1 cellular context compared by ENCODE assay signal in the genomic region with DNA sequence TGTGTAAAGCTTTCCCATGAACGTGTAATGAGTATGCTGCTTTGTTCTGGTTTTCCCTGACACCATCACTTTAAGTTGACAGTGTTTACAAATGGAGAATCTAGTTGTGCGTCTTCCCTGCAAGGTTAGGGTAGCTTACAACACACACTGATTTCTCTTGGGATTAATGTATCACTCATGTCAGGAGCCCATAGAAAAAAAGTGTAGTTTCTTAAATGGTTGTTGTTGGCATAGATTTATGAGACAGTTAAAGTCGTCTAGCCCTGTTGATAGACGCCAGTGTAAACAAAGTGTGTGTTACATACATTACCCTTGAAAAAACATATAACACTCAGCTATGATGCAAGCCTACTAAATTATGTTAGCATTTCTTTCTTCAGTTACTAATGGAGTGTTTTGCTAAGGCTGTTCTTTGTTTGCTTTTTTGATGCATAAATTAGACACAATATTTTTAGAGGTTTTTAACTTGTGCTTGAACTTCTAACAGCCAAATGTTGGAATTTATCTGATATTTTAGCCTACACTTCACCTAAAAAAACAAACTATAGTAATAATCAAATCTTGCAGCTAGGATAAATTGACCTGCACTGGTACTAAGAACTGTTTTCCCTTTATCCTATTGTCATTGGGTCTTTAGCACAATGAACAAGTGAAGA.
TF ChIP-seq lines count a peak whose summit lies in the region.

No MANE protein-coding gene starts in this region.

TF ChIP-seq in HEK293, 187 proteins besides CTCF, POLR2A, EP300 and RAD21 (continued from another document and continues in another):
- TF ChIP-seq, protein P1, sequence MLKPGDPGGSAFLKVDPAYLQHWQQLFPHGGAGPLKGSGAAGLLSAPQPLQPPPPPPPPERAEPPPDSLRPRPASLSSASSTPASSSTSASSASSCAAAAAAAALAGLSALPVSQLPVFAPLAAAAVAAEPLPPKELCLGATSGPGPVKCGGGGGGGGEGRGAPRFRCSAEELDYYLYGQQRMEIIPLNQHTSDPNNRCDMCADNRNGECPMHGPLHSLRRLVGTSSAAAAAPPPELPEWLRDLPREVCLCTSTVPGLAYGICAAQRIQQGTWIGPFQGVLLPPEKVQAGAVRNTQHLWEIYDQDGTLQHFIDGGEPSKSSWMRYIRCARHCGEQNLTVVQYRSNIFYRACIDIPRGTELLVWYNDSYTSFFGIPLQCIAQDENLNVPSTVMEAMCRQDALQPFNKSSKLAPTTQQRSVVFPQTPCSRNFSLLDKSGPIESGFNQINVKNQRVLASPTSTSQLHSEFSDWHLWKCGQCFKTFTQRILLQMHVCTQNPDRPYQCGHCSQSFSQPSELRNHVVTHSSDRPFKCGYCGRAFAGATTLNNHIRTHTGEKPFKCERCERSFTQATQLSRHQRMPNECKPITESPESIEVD (tag by site-specific recombination; IDR thresholded peaks at IDR 0.05) = peak; percentile 100
- TF ChIP-seq, protein P2, sequence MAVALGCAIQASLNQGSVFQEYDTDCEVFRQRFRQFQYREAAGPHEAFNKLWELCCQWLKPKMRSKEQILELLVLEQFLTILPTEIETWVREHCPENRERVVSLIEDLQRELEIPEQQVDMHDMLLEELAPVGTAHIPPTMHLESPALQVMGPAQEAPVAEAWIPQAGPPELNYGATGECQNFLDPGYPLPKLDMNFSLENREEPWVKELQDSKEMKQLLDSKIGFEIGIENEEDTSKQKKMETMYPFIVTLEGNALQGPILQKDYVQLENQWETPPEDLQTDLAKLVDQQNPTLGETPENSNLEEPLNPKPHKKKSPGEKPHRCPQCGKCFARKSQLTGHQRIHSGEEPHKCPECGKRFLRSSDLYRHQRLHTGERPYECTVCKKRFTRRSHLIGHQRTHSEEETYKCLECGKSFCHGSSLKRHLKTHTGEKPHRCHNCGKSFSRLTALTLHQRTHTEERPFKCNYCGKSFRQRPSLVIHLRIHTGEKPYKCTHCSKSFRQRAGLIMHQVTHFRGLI (tag by site-specific recombination; IDR thresholded peaks at IDR 0.05) = peak; percentile 67; the same call in 1 of the 2 replicates
- TF ChIP-seq ZBTB17 (tag by site-specific recombination; IDR thresholded peaks at IDR 0.05) = peak; percentile 77
- no peak for TF ChIP-seq SALL2 (tag by site-specific recombination; IDR thresholded peaks at IDR 0.05; ENCODE audit: borderline replicate concordance)
- peak; percentile 69 for TF ChIP-seq ZNF146 (tag by site-specific recombination; IDR thresholded peaks at IDR 0.05)
- peak; percentile 42; the same call in 1 of the 2 replicates for TF ChIP-seq ZNF350 (tag by site-specific recombination; IDR thresholded peaks at IDR 0.05)
- no peak for TF ChIP-seq ZNF571 (tag by site-specific recombination; IDR thresholded peaks at IDR 0.05)
- peak; percentile 65; the same call in 1 of the 2 replicates for TF ChIP-seq KLF7 (tag by site-specific recombination; IDR thresholded peaks at IDR 0.05; ENCODE audit: borderline replicate concordance)
- peak; percentile 70; the same call in 1 of the 2 replicates for TF ChIP-seq ZSCAN16 (tag by site-specific recombination; IDR thresholded peaks at IDR 0.05)
- TF ChIP-seq, protein P3, sequence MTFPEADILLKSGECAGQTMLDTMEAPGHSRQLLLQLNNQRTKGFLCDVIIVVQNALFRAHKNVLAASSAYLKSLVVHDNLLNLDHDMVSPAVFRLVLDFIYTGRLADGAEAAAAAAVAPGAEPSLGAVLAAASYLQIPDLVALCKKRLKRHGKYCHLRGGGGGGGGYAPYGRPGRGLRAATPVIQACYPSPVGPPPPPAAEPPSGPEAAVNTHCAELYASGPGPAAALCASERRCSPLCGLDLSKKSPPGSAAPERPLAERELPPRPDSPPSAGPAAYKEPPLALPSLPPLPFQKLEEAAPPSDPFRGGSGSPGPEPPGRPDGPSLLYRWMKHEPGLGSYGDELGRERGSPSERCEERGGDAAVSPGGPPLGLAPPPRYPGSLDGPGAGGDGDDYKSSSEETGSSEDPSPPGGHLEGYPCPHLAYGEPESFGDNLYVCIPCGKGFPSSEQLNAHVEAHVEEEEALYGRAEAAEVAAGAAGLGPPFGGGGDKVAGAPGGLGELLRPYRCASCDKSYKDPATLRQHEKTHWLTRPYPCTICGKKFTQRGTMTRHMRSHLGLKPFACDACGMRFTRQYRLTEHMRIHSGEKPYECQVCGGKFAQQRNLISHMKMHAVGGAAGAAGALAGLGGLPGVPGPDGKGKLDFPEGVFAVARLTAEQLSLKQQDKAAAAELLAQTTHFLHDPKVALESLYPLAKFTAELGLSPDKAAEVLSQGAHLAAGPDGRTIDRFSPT (tag by site-specific recombination; IDR thresholded peaks at IDR 0.05) = no peak; the same call in 1 of the 2 replicates
- TF ChIP-seq ZNF221 (tag by site-specific recombination; IDR thresholded peaks at IDR 0.05; ENCODE audit: borderline replicate concordance) = peak; percentile 72; the same call in 1 of the 2 replicates
- TF ChIP-seq ZBTB20 (tag by site-specific recombination; IDR thresholded peaks at IDR 0.05) = 0 out of 2 replicates have a peak, but pooled peaks have one; percentile 21
- TF ChIP-seq BCL11B (tag by site-specific recombination; IDR thresholded peaks at IDR 0.05; ENCODE audit: low read depth) = peak; percentile 64; the same call in 1 of the 2 replicates
- no peak for TF ChIP-seq ZNF521 (tag by site-specific recombination; IDR thresholded peaks at IDR 0.05)
- TF ChIP-seq, protein P4, sequence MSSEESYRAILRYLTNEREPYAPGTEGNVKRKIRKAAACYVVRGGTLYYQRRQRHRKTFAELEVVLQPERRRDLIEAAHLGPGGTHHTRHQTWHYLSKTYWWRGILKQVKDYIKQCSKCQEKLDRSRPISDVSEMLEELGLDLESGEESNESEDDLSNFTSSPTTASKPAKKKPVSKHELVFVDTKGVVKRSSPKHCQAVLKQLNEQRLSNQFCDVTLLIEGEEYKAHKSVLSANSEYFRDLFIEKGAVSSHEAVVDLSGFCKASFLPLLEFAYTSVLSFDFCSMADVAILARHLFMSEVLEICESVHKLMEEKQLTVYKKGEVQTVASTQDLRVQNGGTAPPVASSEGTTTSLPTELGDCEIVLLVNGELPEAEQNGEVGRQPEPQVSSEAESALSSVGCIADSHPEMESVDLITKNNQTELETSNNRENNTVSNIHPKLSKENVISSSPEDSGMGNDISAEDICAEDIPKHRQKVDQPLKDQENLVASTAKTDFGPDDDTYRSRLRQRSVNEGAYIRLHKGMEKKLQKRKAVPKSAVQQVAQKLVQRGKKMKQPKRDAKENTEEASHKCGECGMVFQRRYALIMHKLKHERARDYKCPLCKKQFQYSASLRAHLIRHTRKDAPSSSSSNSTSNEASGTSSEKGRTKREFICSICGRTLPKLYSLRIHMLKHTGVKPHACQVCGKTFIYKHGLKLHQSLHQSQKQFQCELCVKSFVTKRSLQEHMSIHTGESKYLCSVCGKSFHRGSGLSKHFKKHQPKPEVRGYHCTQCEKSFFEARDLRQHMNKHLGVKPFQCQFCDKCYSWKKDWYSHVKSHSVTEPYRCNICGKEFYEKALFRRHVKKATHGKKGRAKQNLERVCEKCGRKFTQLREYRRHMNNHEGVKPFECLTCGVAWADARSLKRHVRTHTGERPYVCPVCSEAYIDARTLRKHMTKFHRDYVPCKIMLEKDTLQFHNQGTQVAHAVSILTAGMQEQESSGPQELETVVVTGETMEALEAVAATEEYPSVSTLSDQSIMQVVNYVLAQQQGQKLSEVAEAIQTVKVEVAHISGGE (tag by site-specific recombination; conservative IDR thresholded peaks at IDR 0.05; ENCODE audit: low read depth) = no peak
- TF ChIP-seq ZFP41 (tag by site-specific recombination; IDR thresholded peaks at IDR 0.05; ENCODE audit: borderline replicate concordance) = no peak
- peak; percentile 63; the same call in 1 of the 2 replicates for TF ChIP-seq ZNF501 (tag by site-specific recombination; IDR thresholded peaks at IDR 0.05)
- TF ChIP-seq GFI1B (tag by site-specific recombination; IDR thresholded peaks at IDR 0.05) = peak; percentile 91
- TF ChIP-seq, protein P5, sequence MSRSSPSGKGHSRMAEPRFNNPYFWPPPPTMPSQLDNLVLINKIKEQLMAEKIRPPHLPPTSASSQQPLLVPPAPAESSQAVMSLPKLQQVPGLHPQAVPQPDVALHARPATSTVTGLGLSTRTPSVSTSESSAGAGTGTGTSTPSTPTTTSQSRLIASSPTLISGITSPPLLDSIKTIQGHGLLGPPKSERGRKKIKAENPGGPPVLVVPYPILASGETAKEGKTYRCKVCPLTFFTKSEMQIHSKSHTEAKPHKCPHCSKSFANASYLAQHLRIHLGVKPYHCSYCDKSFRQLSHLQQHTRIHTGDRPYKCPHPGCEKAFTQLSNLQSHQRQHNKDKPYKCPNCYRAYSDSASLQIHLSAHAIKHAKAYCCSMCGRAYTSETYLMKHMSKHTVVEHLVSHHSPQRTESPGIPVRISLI (tag by site-specific recombination; IDR thresholded peaks at IDR 0.05) = peak; percentile 99
- TF ChIP-seq ZNF2 (tag by site-specific recombination; IDR thresholded peaks at IDR 0.05) = peak; percentile 97
- peak; percentile 32 for TF ChIP-seq ZNF335 (tag by site-specific recombination; conservative IDR thresholded peaks at IDR 0.05)
- TF ChIP-seq, protein P6, sequence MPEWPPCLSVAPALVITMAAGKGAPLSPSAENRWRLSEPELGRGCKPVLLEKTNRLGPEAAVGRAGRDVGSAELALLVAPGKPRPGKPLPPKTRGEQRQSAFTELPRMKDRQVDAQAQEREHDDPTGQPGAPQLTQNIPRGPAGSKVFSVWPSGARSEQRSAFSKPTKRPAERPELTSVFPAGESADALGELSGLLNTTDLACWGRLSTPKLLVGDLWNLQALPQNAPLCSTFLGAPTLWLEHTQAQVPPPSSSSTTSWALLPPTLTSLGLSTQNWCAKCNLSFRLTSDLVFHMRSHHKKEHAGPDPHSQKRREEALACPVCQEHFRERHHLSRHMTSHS (tag by site-specific recombination; IDR thresholded peaks at IDR 0.05) = peak; percentile 76
- TF ChIP-seq, protein P7, sequence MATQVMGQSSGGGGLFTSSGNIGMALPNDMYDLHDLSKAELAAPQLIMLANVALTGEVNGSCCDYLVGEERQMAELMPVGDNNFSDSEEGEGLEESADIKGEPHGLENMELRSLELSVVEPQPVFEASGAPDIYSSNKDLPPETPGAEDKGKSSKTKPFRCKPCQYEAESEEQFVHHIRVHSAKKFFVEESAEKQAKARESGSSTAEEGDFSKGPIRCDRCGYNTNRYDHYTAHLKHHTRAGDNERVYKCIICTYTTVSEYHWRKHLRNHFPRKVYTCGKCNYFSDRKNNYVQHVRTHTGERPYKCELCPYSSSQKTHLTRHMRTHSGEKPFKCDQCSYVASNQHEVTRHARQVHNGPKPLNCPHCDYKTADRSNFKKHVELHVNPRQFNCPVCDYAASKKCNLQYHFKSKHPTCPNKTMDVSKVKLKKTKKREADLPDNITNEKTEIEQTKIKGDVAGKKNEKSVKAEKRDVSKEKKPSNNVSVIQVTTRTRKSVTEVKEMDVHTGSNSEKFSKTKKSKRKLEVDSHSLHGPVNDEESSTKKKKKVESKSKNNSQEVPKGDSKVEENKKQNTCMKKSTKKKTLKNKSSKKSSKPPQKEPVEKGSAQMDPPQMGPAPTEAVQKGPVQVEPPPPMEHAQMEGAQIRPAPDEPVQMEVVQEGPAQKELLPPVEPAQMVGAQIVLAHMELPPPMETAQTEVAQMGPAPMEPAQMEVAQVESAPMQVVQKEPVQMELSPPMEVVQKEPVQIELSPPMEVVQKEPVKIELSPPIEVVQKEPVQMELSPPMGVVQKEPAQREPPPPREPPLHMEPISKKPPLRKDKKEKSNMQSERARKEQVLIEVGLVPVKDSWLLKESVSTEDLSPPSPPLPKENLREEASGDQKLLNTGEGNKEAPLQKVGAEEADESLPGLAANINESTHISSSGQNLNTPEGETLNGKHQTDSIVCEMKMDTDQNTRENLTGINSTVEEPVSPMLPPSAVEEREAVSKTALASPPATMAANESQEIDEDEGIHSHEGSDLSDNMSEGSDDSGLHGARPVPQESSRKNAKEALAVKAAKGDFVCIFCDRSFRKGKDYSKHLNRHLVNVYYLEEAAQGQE (tag by site-specific recombination; IDR thresholded peaks at IDR 0.05) = no peak; the same call in 1 of the 2 replicates
- peak; percentile 75 for TF ChIP-seq ZBTB8A (tag by site-specific recombination; IDR thresholded peaks at IDR 0.05)
- peak; percentile 69; the same call in 1 of the 2 replicates for TF ChIP-seq MZF1 (tag by site-specific recombination; IDR thresholded peaks at IDR 0.05; ENCODE audit: borderline replicate concordance)
- TF ChIP-seq ZFHX2 (tag by site-specific recombination; conservative IDR thresholded peaks at IDR 0.05) = no peak
- peak; percentile 93 for TF ChIP-seq KLF10 (tag by site-specific recombination; IDR thresholded peaks at IDR 0.05)
- TF ChIP-seq ZSCAN23 (tag by site-specific recombination; IDR thresholded peaks at IDR 0.05) = peak; percentile 96
- TF ChIP-seq, protein P8, sequence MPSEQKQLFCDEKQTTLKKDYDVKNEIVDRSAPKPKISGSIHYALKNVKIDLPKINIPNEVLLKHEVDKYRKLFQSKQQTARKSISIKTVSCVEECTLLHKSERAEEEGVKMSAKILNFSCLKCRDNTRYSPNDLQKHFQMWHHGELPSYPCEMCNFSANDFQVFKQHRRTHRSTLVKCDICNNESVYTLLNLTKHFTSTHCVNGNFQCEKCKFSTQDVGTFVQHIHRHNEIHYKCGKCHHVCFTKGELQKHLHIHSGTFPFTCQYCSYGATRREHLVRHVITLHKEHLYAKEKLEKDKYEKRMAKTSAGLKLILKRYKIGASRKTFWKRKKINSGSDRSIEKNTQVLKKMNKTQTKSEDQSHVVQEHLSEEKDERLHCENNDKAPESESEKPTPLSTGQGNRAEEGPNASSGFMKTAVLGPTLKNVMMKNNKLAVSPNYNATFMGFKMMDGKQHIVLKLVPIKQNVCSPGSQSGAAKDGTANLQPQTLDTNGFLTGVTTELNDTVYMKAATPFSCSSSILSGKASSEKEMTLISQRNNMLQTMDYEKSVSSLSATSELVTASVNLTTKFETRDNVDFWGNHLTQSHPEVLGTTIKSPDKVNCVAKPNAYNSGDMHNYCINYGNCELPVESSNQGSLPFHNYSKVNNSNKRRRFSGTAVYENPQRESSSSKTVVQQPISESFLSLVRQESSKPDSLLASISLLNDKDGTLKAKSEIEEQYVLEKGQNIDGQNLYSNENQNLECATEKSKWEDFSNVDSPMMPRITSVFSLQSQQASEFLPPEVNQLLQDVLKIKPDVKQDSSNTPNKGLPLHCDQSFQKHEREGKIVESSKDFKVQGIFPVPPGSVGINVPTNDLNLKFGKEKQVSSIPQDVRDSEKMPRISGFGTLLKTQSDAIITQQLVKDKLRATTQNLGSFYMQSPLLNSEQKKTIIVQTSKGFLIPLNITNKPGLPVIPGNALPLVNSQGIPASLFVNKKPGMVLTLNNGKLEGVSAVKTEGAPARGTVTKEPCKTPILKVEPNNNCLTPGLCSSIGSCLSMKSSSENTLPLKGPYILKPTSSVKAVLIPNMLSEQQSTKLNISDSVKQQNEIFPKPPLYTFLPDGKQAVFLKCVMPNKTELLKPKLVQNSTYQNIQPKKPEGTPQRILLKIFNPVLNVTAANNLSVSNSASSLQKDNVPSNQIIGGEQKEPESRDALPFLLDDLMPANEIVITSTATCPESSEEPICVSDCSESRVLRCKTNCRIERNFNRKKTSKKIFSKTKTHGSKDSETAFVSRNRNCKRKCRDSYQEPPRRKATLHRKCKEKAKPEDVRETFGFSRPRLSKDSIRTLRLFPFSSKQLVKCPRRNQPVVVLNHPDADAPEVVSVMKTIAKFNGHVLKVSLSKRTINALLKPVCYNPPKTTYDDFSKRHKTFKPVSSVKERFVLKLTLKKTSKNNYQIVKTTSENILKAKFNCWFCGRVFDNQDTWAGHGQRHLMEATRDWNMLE (tag by site-specific recombination; conservative IDR thresholded peaks at IDR 0.05; ENCODE audit: low read depth) = peak; percentile 68
